ENCODE assay signal across 18 cellular contexts in the genomic region with DNA sequence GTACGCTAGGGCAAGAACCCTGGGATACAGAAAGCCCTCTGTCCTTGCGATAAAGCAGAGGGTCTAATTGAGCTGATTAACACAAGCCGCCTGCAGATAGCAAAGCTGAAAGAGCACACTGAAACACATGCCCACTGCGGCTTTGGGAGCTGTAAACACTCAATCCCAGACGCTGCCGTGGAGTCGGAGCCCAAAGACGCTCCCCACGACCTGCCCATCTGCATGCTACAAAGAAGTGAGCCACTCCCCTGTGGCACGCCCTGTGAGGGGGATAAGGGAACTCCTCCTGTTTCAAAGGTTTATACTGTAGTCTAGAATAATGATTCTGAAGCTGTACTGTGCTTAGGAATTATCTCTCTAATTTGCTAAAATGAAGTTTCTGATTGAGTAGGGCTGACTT.
DNase-seq lines count a peak whose midpoint lies in the region; ATAC-seq and TF ChIP-seq lines count a peak whose summit lies in the region.
"Had no signal": no experiment of that assay in that cellular context is flagged by ENCODE, and none has a peak within 500 bp of the region (broad histone marks: within the 10 kb centered on the region; RNA-seq: fewer than 3 reads in every experiment).

No MANE protein-coding gene starts in this region.

- peak overlapping the region; percentile 5 for H3K4me2 ChIP-seq in hepatocyte

- H3K36me3 Mint-ChIP-seq in WTC11 = no peaks in the 10 kb centered on the region

- H3K27ac Mint-ChIP-seq in WTC11 = no peak overlapping the region
- H3K27ac Mint-ChIP-seq: CD4-positive, alpha-beta T cell had no signal

- peak; percentile 36 for DNase-seq in BE2C
- DNase-seq in NCI-H69 (lab: John Stamatoyannopoulos, UW) = peak; percentile 69
- no peak for DNase-seq in WTC11 (ENCODE audit: low spot score)
- DNase-seq in hepatocyte (ENCODE audit: low spot score) = no peak
- no peak for DNase-seq in activated naive CD4-positive, alpha-beta T cell treated with anti-CD3 and anti-CD28 coated beads, Interleukin-2, amount 50 U/mL, for 16 hours
- no peak for DNase-seq in amniotic stem cell (lab: John Stamatoyannopoulos, UW)
- no peak for DNase-seq in ascending aorta (ENCODE audit: low spot score in 2 of 2)
- DNase-seq: 8988T; ACHN; C1 segment of cervical spinal cord; Calu3; CD4-positive, alpha-beta T cell; DMS79; GM23248; H9 had no signal

- POLR2A ChIA-PET in WTC11 (lab: Charles Lee) = no interaction called here

- H3K27ac ChIP-seq in hepatocyte (no peak overlapping the region), ascending aorta (no peak overlapping the region)
- H3K27ac ChIP-seq: GM23248 had no signal

- H3K4me1 Mint-ChIP-seq in WTC11 = peaks cover 38% of the 10 kb centered on the region

- no peaks in the 10 kb centered on the region for H3K79me2 ChIP-seq in hepatocyte

- TF ChIP-seq CTCF in BE2C (IDR thresholded peaks at IDR 0.05; ENCODE audit: low read depth, low read length) (no peak), WTC11 (IDR thresholded peaks at IDR 0.05) (no peak), hepatocyte (IDR thresholded peaks at IDR 0.05; ENCODE audit: poor library complexity) (no peak), ascending aorta (IDR thresholded peaks at IDR 0.05) (no peak)

- H4K20me1 ChIP-seq in hepatocyte (ENCODE audit: insufficient read depth, poor library complexity, severe bottlenecking) = no peaks in the 10 kb centered on the region

- peak overlapping the region; percentile 59 for H3K4me3 ChIP-seq in BE2C (ENCODE audit: low read depth, low read length)
- no peak overlapping the region for H3K4me3 ChIP-seq in hepatocyte
- H3K4me3 ChIP-seq in ascending aorta = no peak overlapping the region
- H3K4me3 ChIP-seq: GM12878, GM23248 had no signal

- ATAC-seq in WTC11 = peak; percentile 68
- no peak for ATAC-seq in activated CD4-positive, CD25-positive, alpha-beta regulatory T cell treated with anti-CD3 and anti-CD28 coated beads, Interleukin-2, amount 50 U/mL, for 24 hours
- ATAC-seq: GM12878, HepG2 had no signal

- H3K27me3 Mint-ChIP-seq in WTC11 (ENCODE audit: low read depth) = no peaks in the 10 kb centered on the region
- H3K27me3 Mint-ChIP-seq: CD4-positive, alpha-beta T cell had no signal

- H3K4me1 ChIP-seq in BE2C (peaks cover 8% of the 10 kb centered on the region), hepatocyte (ENCODE audit: insufficient read depth) (no peaks in the 10 kb centered on the region), ascending aorta (no peaks in the 10 kb centered on the region)

- no peaks in the 10 kb centered on the region for H3K9me3 Mint-ChIP-seq in WTC11
- H3K9me3 Mint-ChIP-seq: CD4-positive, alpha-beta T cell; H9 had no signal

- intact Hi-C loops in ascending aorta (cut with DNase I) = no loop called here

- CTCF ChIA-PET in WTC11 (lab: Charles Lee) = no interaction called here

- 52% methylated on average over 10 of the region's 10 CpGs for WGBS in hepatocyte (ENCODE audit: low lambda C conversion rate, missing lambda C conversion rate)

- H3K9me2 ChIP-seq in hepatocyte (replicated peaks; ENCODE audit: insufficient read depth) = no peaks in the 10 kb centered on the region

- H3K9me3 ChIP-seq in BE2C (no peaks in the 10 kb centered on the region), hepatocyte (ENCODE audit: low read depth) (no peaks in the 10 kb centered on the region), ascending aorta (no peaks in the 10 kb centered on the region)

- H3K4me3 Mint-ChIP-seq in WTC11 = no peak overlapping the region
- H3K4me3 Mint-ChIP-seq: CD4-positive, alpha-beta T cell; H9 had no signal

- no peaks in the 10 kb centered on the region for H3K27me3 ChIP-seq in BE2C
- H3K27me3 ChIP-seq in hepatocyte = no peaks in the 10 kb centered on the region
- no peaks in the 10 kb centered on the region for H3K27me3 ChIP-seq in ascending aorta

- H2AFZ ChIP-seq in hepatocyte = no peak overlapping the region
- H2AFZ ChIP-seq: GM23248 had no signal

- H3K36me3 ChIP-seq in BE2C (no peaks in the 10 kb centered on the region), hepatocyte (replicated peaks; ENCODE audit: insufficient read depth, low read depth) (no peaks in the 10 kb centered on the region), ascending aorta (no peaks in the 10 kb centered on the region)

TF ChIP-seq in WTC11, 78 proteins besides CTCF, POLR2A, EP300 and RAD21 (continues in another document):
- no peak for TF ChIP-seq ZNF138 (CRISPR knock-in tag; conservative IDR thresholded peaks at IDR 0.05)
- TF ChIP-seq, protein P1, sequence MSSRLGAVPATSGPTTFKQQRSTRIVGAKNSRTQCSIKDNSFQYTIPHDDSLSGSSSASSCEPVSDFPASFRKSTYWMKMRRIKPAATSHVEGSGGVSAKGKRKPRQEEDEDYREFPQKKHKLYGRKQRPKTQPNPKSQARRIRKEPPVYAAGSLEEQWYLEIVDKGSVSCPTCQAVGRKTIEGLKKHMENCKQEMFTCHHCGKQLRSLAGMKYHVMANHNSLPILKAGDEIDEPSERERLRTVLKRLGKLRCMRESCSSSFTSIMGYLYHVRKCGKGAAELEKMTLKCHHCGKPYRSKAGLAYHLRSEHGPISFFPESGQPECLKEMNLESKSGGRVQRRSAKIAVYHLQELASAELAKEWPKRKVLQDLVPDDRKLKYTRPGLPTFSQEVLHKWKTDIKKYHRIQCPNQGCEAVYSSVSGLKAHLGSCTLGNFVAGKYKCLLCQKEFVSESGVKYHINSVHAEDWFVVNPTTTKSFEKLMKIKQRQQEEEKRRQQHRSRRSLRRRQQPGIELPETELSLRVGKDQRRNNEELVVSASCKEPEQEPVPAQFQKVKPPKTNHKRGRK (CRISPR knock-in tag; IDR thresholded peaks at IDR 0.05; ENCODE audit: borderline replicate concordance) = no peak
- no peak for TF ChIP-seq NFATC4 (CRISPR knock-in tag; IDR thresholded peaks at IDR 0.05)
- TF ChIP-seq MLX (CRISPR knock-in tag; IDR thresholded peaks at IDR 0.05) = no peak
- no peak for TF ChIP-seq MYBL2 (CRISPR knock-in tag; IDR thresholded peaks at IDR 0.05)
- TF ChIP-seq CREM (CRISPR knock-in tag; IDR thresholded peaks at IDR 0.05) = no peak
- TF ChIP-seq AFF4 (CRISPR knock-in tag; IDR thresholded peaks at IDR 0.05; ENCODE audit: borderline replicate concordance) = no peak
- TF ChIP-seq ZBTB43 (CRISPR knock-in tag; IDR thresholded peaks at IDR 0.05) = no peak
- TF ChIP-seq ZNF263 (CRISPR knock-in tag; IDR thresholded peaks at IDR 0.05; ENCODE audit: low read depth) = no peak

Comparison
In these comparisons a context has a peak if more than half of its experiments do, and no peak if none do; other contexts are left out.
1. DNase-seq: peak in BE2C (single experiment) and NCI-H69 (single experiment); none in WTC11 (single experiment), hepatocyte (single experiment), activated naive CD4-positive, alpha-beta T cell treated with anti-CD3 and anti-CD28 coated beads, Interleukin-2, amount 50 U/mL, for 16 hours (single experiment), amniotic stem cell (single experiment) and ascending aorta (0 of 2).